Comparison of ENCODE assay signal across 11 cellular contexts in the genomic region with DNA sequence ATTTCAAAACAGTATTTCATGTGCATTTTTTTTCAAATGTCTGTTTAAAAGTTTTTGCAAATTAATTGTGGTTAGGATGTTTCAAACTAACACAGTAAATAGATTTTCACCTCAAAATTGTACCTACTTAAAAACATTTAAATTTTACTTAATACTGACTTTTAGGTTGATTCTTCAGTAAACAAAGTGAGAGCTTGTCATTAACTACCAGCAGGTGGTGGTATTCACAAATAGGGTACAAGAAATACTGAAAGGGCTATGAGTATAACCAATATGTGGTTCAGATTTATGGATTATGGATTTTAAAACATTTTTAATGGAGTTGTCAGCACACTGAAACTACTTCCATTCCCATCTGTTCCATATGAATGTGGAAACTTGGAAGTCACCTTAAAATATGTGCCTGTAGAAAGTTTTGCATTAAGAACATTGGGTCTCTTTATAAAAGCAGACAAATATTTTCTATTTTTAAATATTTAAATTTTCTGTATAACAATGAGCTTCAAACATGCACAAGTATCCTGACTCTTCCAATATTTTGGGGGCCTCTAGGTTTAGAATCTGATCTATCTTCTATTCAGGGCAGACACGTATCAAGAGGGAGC.
DNase-seq lines count a peak whose midpoint lies in the region; ATAC-seq, FAIRE-seq and TF ChIP-seq lines count a peak whose summit lies in the region.
"Had no signal": no experiment of that assay in that cellular context is flagged by ENCODE, and none has a peak within 500 bp of the region (broad histone marks: within the 10 kb centered on the region; RNA-seq: fewer than 3 reads in every experiment).

No MANE protein-coding gene starts in this region.

- H3K27me3 Mint-ChIP-seq in WTC11 (ENCODE audit: low read depth) = no peaks in the 10 kb centered on the region

- H3K9ac ChIP-seq in GM23248 (no peak overlapping the region), keratinocyte (ENCODE audit: control insufficient read depth, extremely low read depth, insufficient read depth, low read length) (no peak overlapping the region), colonic mucosa (ENCODE audit: low read depth in 2 of 2, low read length in 2 of 2) (no peak overlapping the region)

- no peak for TF ChIP-seq POLR2A in lower leg skin (IDR thresholded peaks at IDR 0.05)

- H3K9me3 ChIP-seq in GM23248 (ENCODE audit: low read depth) = no peaks in the 10 kb centered on the region
- no peaks in the 10 kb centered on the region for H3K9me3 ChIP-seq in keratinocyte (ENCODE audit: control insufficient read depth, low read depth, low read length)
- no peaks in the 10 kb centered on the region for H3K9me3 ChIP-seq in colonic mucosa
- H3K9me3 ChIP-seq: thyroid gland had no signal

- no peaks in the 10 kb centered on the region for H3K36me3 ChIP-seq in GM23248 (ENCODE audit: low read depth)
- no peaks in the 10 kb centered on the region for H3K36me3 ChIP-seq in keratinocyte (ENCODE audit: control insufficient read depth in 2 of 2, extremely low read depth in 1 of 2, insufficient read depth in 2 of 2, low read length in 2 of 2)
- no peaks in the 10 kb centered on the region for H3K36me3 ChIP-seq in colonic mucosa
- H3K36me3 ChIP-seq: thyroid gland had no signal

- 38 to 54% methylated on average over 1 of the region's 1 CpG for WGBS in GM23248 (ENCODE audit: low coverage in 1 of 2, low lambda C conversion rate in 2 of 2, missing lambda C conversion rate in 2 of 2), 2 experiments
- 88 to 90% methylated on average over 1 of the region's 1 CpG for WGBS in lower leg skin, 2 donors

- no peak overlapping the region for H3K27ac Mint-ChIP-seq in WTC11

- no peaks in the 10 kb centered on the region for H3K36me3 Mint-ChIP-seq in WTC11

- peaks cover 22% of the 10 kb centered on the region for H3K4me1 ChIP-seq in GM23248 (ENCODE audit: insufficient read depth)
- H3K4me1 ChIP-seq in keratinocyte (ENCODE audit: control insufficient read depth, extremely low read depth, insufficient read depth, low read length) = peaks cover 5% of the 10 kb centered on the region
- H3K4me1 ChIP-seq in colonic mucosa = peaks cover 5% of the 10 kb centered on the region
- H3K4me1 ChIP-seq: thyroid gland had no signal

- H3K4me3 Mint-ChIP-seq in WTC11 = no peak overlapping the region

- intact Hi-C loops in colonic mucosa (cut with DNase I) (no loop called here), lower leg skin (cut with DNase I; ENCODE audit: low total_unique reads) (no loop called here)

- H3K9me1 ChIP-seq in keratinocyte (ENCODE audit: control insufficient read depth, extremely low read depth, insufficient read depth, low read length) = no peaks in the 10 kb centered on the region

- in situ Hi-C loops in GM23248 (cut with MboI) = no loop called here

- H4K20me1 ChIP-seq in GM23248 (ENCODE audit: insufficient read depth) (no peaks in the 10 kb centered on the region), keratinocyte (ENCODE audit: control insufficient read depth, extremely low read depth, insufficient read depth, low read length) (no peaks in the 10 kb centered on the region)

- DNase-seq in GM23248 = peak; percentile 33
- peak; percentile 41 for DNase-seq in RKO (ENCODE audit: low spot score)
- no peak for DNase-seq in keratinocyte (ENCODE audit: low read depth, low spot score)
- no peak for DNase-seq in NCI-H187 treated with DMSO at 0.1 percent for 48 hours (lab: John Stamatoyannopoulos, UW)
- no peak for DNase-seq in WTC11 (ENCODE audit: low spot score)
- DNase-seq in colonic mucosa = no peak
- DNase-seq in lower leg skin (ENCODE audit: low spot score in 2 of 2) = no peak
- DNase-seq: effector CD4-positive, alpha-beta T cell; thyroid gland had no signal

- no peak overlapping the region for H3K27ac ChIP-seq in C4-2B
- no peak overlapping the region for H3K27ac ChIP-seq in GM23248
- H3K27ac ChIP-seq in keratinocyte (ENCODE audit: control insufficient read depth, insufficient read depth, low read length) = no peak overlapping the region
- H3K27ac ChIP-seq in colonic mucosa = no peak overlapping the region
- H3K27ac ChIP-seq: thyroid gland had no signal

- H3K9me3 Mint-ChIP-seq in WTC11 = no peaks in the 10 kb centered on the region

- no peaks in the 10 kb centered on the region for H3K9me2 ChIP-seq in GM23248 (ENCODE audit: insufficient read depth)

- H3K4me2 ChIP-seq in GM23248 (ENCODE audit: unreplicated experiment) (no peak overlapping the region), keratinocyte (ENCODE audit: control insufficient read depth, extremely low read depth, insufficient read depth, low read depth, low read length) (no peak overlapping the region)

- H2AFZ ChIP-seq in GM23248 = no peak overlapping the region
- no peak overlapping the region for H2AFZ ChIP-seq in keratinocyte (ENCODE audit: control insufficient read depth, low read length)

- ATAC-seq in WTC11 = no peak
- ATAC-seq: activated CD4-positive, CD25-positive, alpha-beta regulatory T cell treated with anti-CD3 and anti-CD28 coated beads, Interleukin-2, amount 50 U/mL, for 24 hours had no signal

- FAIRE-seq in keratinocyte (lab: Jason Lieb, UNC) = no peak

- dilution Hi-C loops in keratinocyte (cut with MboI; ENCODE audit: extremely low pct_ligation_motif_present, low sequenced_read_pairs) = no loop called here

- TF ChIP-seq CTCF in C4-2B (conservative IDR thresholded peaks at IDR 0.05) = peak; percentile 76
- peak in 2 of 3 experiments; percentile 24 to 33 for TF ChIP-seq CTCF in keratinocyte (optimal IDR thresholded peaks at IDR 0.05 in 1 of 3, IDR thresholded peaks at IDR 0.05 in 1 of 3, conservative IDR thresholded peaks at IDR 0.05 in 1 of 3; ENCODE audit: extremely low read depth in 1 of 3, insufficient read depth in 2 of 3, low read length in 3 of 3)
- TF ChIP-seq CTCF in WTC11 (IDR thresholded peaks at IDR 0.05) = no peak
- TF ChIP-seq CTCF in colonic mucosa (IDR thresholded peaks at IDR 0.05) = no peak
- TF ChIP-seq CTCF in lower leg skin (IDR thresholded peaks at IDR 0.05) = no peak

- peaks cover 41% of the 10 kb centered on the region for H3K4me1 Mint-ChIP-seq in WTC11

- POLR2A ChIA-PET in WTC11 (lab: Charles Lee) = no interaction called here

- H3K27me3 ChIP-seq in GM23248 (replicated peaks; ENCODE audit: insufficient read depth) (no peaks in the 10 kb centered on the region), keratinocyte (ENCODE audit: control insufficient read depth, extremely low read depth, insufficient read depth, low read length) (no peaks in the 10 kb centered on the region), colonic mucosa (no peaks in the 10 kb centered on the region)
- H3K27me3 ChIP-seq: thyroid gland had no signal

- H3K4me3 ChIP-seq in GM23248 = no peak overlapping the region
- no peak overlapping the region for H3K4me3 ChIP-seq in keratinocyte (ENCODE audit: control insufficient read depth in 2 of 3, extremely low read depth in 1 of 3, insufficient read depth in 2 of 3, low read depth in 1 of 3, low read length in 3 of 3)
- H3K4me3 ChIP-seq in colonic mucosa = no peak overlapping the region
- no peak overlapping the region for H3K4me3 ChIP-seq in lower leg skin (ENCODE audit: low read depth, poor library complexity, severe bottlenecking)
- H3K4me3 ChIP-seq: thyroid gland had no signal

- H3F3A ChIP-seq in GM23248 (ENCODE audit: insufficient read depth) = peaks cover 20% of the 10 kb centered on the region

- CTCF ChIA-PET in WTC11 (lab: Charles Lee) = interaction anchor here (0.6 to 7.9 kb wide), 31 partner anchors 9 to 630 kb away, joined by 3 to 83 read pairs (median 4); partner anchors contain the start of gene ATP5MC1

- H3K79me2 ChIP-seq in GM23248 (ENCODE audit: insufficient read depth) = no peaks in the 10 kb centered on the region
- no peaks in the 10 kb centered on the region for H3K79me2 ChIP-seq in keratinocyte (ENCODE audit: control insufficient read depth, insufficient read depth, low read length)

TF ChIP-seq in WTC11, 78 proteins besides CTCF, POLR2A, EP300 and RAD21:
- TF ChIP-seq ETV6 (CRISPR knock-in tag; IDR thresholded peaks at IDR 0.05) (no peak), NR1H2 (CRISPR knock-in tag; IDR thresholded peaks at IDR 0.05) (no peak), ZNF121 (CRISPR knock-in tag; IDR thresholded peaks at IDR 0.05) (no peak), GRHL2 (CRISPR knock-in tag; IDR thresholded peaks at IDR 0.05; ENCODE audit: insufficient replicate concordance, severe bottlenecking) (no peak), E2F5 (CRISPR knock-in tag; IDR thresholded peaks at IDR 0.05) (no peak)
- TF ChIP-seq, protein P1, sequence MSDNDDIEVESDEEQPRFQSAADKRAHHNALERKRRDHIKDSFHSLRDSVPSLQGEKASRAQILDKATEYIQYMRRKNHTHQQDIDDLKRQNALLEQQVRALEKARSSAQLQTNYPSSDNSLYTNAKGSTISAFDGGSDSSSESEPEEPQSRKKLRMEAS (CRISPR knock-in tag; IDR thresholded peaks at IDR 0.05) = no peak
- TF ChIP-seq, protein P2, sequence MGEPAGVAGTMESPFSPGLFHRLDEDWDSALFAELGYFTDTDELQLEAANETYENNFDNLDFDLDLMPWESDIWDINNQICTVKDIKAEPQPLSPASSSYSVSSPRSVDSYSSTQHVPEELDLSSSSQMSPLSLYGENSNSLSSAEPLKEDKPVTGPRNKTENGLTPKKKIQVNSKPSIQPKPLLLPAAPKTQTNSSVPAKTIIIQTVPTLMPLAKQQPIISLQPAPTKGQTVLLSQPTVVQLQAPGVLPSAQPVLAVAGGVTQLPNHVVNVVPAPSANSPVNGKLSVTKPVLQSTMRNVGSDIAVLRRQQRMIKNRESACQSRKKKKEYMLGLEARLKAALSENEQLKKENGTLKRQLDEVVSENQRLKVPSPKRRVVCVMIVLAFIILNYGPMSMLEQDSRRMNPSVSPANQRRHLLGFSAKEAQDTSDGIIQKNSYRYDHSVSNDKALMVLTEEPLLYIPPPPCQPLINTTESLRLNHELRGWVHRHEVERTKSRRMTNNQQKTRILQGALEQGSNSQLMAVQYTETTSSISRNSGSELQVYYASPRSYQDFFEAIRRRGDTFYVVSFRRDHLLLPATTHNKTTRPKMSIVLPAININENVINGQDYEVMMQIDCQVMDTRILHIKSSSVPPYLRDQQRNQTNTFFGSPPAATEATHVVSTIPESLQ (CRISPR knock-in tag; IDR thresholded peaks at IDR 0.05) = no peak

Comparison
In these comparisons a context has a peak if more than half of its experiments do, and no peak if none do; other contexts are left out.
1. CTCF ChIP-seq: peak in C4-2B (single experiment) and keratinocyte (2 of 3); none in WTC11 (single experiment), colonic mucosa (single experiment) and lower leg skin (0 of 3).
2. DNase-seq: peak in GM23248 (single experiment) and RKO (single experiment); none in keratinocyte (single experiment), NCI-H187 treated with DMSO at 0.1 percent for 48 hours (single experiment), WTC11 (single experiment), colonic mucosa (single experiment) and lower leg skin (0 of 2).